8 cellular contexts compared by ENCODE assay signal in the genomic region with DNA sequence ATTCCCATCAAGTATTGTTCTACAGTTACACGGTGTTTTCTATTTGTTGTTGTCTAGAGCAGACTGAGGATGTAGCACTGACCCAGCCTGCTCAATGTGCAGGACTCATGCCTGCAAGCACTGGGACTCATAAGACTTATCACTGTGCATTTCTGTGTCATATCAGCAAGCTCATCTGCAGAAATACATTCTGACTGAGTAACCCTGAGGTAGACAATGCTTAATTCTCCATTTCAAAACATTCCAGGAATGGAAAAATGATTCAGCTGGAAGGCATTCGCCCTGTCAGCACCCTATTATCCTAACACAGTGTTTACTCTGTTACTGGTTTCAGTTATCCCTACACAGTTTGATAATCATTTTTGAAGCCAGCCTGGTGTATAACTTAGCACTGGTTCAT.
DNase-seq lines count a peak whose midpoint lies in the region; ATAC-seq and TF ChIP-seq lines count a peak whose summit lies in the region.

No MANE protein-coding gene starts in this region.

- no peak overlapping the region for H3K4me3 ChIP-seq in thyroid gland (replicated peaks in 1 of 3)

- intact Hi-C loops in thyroid gland (cut with DNase I): no loop called here

- no peaks in the 10 kb centered on the region for H3K36me3 Mint-ChIP-seq in glutamatergic neuron (ENCODE audit: unreplicated experiment)

- H3K9me3 ChIP-seq in thyroid gland: no peaks in the 10 kb centered on the region

- H3K9me3 Mint-ChIP-seq in glutamatergic neuron (ENCODE audit: unreplicated experiment): no peaks in the 10 kb centered on the region

- H3K27ac ChIP-seq in thyroid gland: no peak overlapping the region

- H3K4me1 Mint-ChIP-seq in glutamatergic neuron (ENCODE audit: low read depth, unreplicated experiment): peaks cover 3% of the 10 kb centered on the region

- TF ChIP-seq CTCF in AG09319 (IDR thresholded peaks at IDR 0.05; ENCODE audit: low read depth, low read length): no peak
- no peak for TF ChIP-seq CTCF in thyroid gland (IDR thresholded peaks at IDR 0.05)
- no peak for TF ChIP-seq CTCF in glutamatergic neuron (IDR thresholded peaks at IDR 0.05; ENCODE audit: partially characterized antibody, unreplicated experiment)

- H3K36me3 ChIP-seq in thyroid gland: no peaks in the 10 kb centered on the region

- no peak overlapping the region for H3K27ac Mint-ChIP-seq in glutamatergic neuron (ENCODE audit: unreplicated experiment)

- no peak for TF ChIP-seq POLR2A in thyroid gland (IDR thresholded peaks at IDR 0.05)

- no peaks in the 10 kb centered on the region for H3K27me3 ChIP-seq in thyroid gland

- DNase-seq in AG09319 (ENCODE audit: extremely low read depth, low read depth): peak; percentile 30
- peak; percentile 18 for DNase-seq in HuH-7.5 (ENCODE audit: low spot score)
- peak; percentile 83 for DNase-seq in astrocyte of the hippocampus (ENCODE audit: low read depth, low spot score)
- peak; percentile 93 for DNase-seq in kidney tubule cell (ENCODE audit: low spot score)
- DNase-seq in NCI-H2196 treated with DMSO at 0.1 percent for 48 hours (lab: John Stamatoyannopoulos, UW; ENCODE audit: unreplicated experiment): no peak
- DNase-seq in thyroid gland: no peak
- no peak for DNase-seq in glutamatergic neuron

- H3K4me3 Mint-ChIP-seq in glutamatergic neuron (ENCODE audit: unreplicated experiment): no peak overlapping the region

- 44 to 73% methylated on average over 2 of the region's 2 CpGs for WGBS in thyroid gland, 2 donors

- ATAC-seq in HG03378 (IDR thresholded peaks at IDR 0.05; ENCODE audit: unreplicated experiment): no peak

- no peaks in the 10 kb centered on the region for H3K4me1 ChIP-seq in thyroid gland

- H3K27me3 Mint-ChIP-seq in glutamatergic neuron (ENCODE audit: unreplicated experiment): no peaks in the 10 kb centered on the region

Comparison
In these comparisons a context has a peak if more than half of its experiments do, and no peak if none do; other contexts are left out.
1. DNase-seq: peak in AG09319 (single experiment), HuH-7.5 (single experiment), astrocyte of the hippocampus (single experiment) and kidney tubule cell (single experiment); none in NCI-H2196 treated with DMSO at 0.1 percent for 48 hours (single experiment), thyroid gland (0 of 2) and glutamatergic neuron (single experiment).